30 cellular contexts compared by ENCODE assay signal in the genomic region with DNA sequence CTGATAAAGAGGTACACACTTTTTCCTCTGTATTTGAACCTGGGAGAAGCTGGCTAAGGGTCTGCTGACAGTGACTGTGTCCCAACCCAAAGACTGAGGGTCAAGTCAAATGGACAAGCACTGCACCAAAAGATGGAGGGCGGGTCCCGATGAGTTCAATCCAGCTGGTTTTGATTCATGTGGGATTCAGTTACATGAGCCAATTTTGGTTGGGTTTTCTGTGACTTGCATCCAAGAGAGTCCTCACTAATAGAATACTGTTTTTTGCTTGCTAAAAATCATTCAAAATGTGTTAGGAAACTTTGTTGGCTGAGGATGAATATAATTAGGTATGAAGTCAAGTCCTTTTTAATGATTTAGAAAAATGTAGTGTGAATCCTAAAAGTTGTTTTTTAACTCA.
"Had no signal": no experiment of that assay in that cellular context is flagged by ENCODE, and none has a peak within 500 bp of the region (broad histone marks: within the 10 kb centered on the region; RNA-seq: fewer than 3 reads in every experiment).

No MANE protein-coding gene starts in this region.

- H3K4me3 Mint-ChIP-seq: activated CD4-positive, alpha-beta memory T cell treated with anti-CD3 and anti-CD28 coated beads, Interleukin-2, amount 10 ng/mL, durations not matched to agents 7 days and 5 days; activated CD4-positive, alpha-beta T cell treated with anti-CD3 and anti-CD28 coated beads for 36 hours; activated CD4-positive, alpha-beta T cell treated with anti-CD3 and anti-CD28 coated beads, Interleukin-2, amount 10 ng/mL, durations not matched to agents 24 days and 14 days; activated naive CD4-positive, alpha-beta T cell treated with anti-CD3 and anti-CD28 coated beads, Interleukin-2, amount 10 ng/mL, durations not matched to agents 7 days and 5 days; activated naive CD8-positive, alpha-beta T cell treated with anti-CD3 and anti-CD28 coated beads, Interleukin-2, amount 10 ng/mL, durations not matched to agents 7 days and 5 days; activated T-cell treated with anti-CD3 and anti-CD28 coated beads, Interleukin-2, amount 50 U/mL, for 24 hours; activated T-cell treated with anti-CD3 and anti-CD28 coated beads, Interleukin-2, amount 50 U/mL, for 72 hours; central memory CD8-positive, alpha-beta T cell; dendritic cell treated with granulocyte-macrophage colony-stimulating factor and Interleukin-4, amounts not matched to agents 40 ng/mL and 50 ng/mL, for 4 days; endodermal cell had no signal

- H3K27me3 ChIP-seq: brain microvascular endothelial cell, dorsolateral prefrontal cortex had no signal

- H3K27ac Mint-ChIP-seq: activated CD4-positive, alpha-beta memory T cell treated with anti-CD3 and anti-CD28 coated beads, Interleukin-2, amount 10 ng/mL, durations not matched to agents 7 days and 5 days; activated CD4-positive, alpha-beta T cell treated with anti-CD3 and anti-CD28 coated beads for 36 hours; activated CD4-positive, alpha-beta T cell treated with anti-CD3 and anti-CD28 coated beads, Interleukin-2, amount 10 ng/mL, durations not matched to agents 24 days and 14 days; activated naive CD4-positive, alpha-beta T cell treated with anti-CD3 and anti-CD28 coated beads, Interleukin-2, amount 10 ng/mL, durations not matched to agents 7 days and 5 days; activated naive CD4-positive, alpha-beta T cell treated with anti-CD3 and anti-CD28 coated beads, Interleukin-2, amount 50 U/mL, for 72 hours; activated naive CD8-positive, alpha-beta T cell treated with anti-CD3 and anti-CD28 coated beads, Interleukin-2, amount 10 ng/mL, durations not matched to agents 7 days and 5 days; activated T-cell treated with anti-CD3 and anti-CD28 coated beads, Interleukin-2, amount 50 U/mL, for 24 hours; activated T-cell treated with anti-CD3 and anti-CD28 coated beads, Interleukin-2, amount 50 U/mL, for 72 hours; dendritic cell treated with granulocyte-macrophage colony-stimulating factor and Interleukin-4, amounts not matched to agents 40 ng/mL and 50 ng/mL, for 4 days; endodermal cell had no signal

- H3K36me3 ChIP-seq: brain microvascular endothelial cell had no signal

- H3K27me3 Mint-ChIP-seq: activated CD4-positive, alpha-beta memory T cell treated with anti-CD3 and anti-CD28 coated beads, Interleukin-2, amount 10 ng/mL, durations not matched to agents 7 days and 5 days; activated CD4-positive, alpha-beta T cell treated with anti-CD3 and anti-CD28 coated beads, Interleukin-2, amount 10 ng/mL, durations not matched to agents 24 days and 14 days; activated naive CD4-positive, alpha-beta T cell treated with anti-CD3 and anti-CD28 coated beads, Interleukin-2, amount 10 ng/mL, durations not matched to agents 7 days and 5 days; activated naive CD8-positive, alpha-beta T cell treated with anti-CD3 and anti-CD28 coated beads, Interleukin-2, amount 10 ng/mL, durations not matched to agents 7 days and 5 days; activated T-cell treated with anti-CD3 and anti-CD28 coated beads, Interleukin-2, amount 50 U/mL, for 24 hours; central memory CD8-positive, alpha-beta T cell; dendritic cell treated with granulocyte-macrophage colony-stimulating factor and Interleukin-4, amounts not matched to agents 40 ng/mL and 50 ng/mL, for 4 days had no signal

- H3K4me3 ChIP-seq: coronary artery, dorsolateral prefrontal cortex had no signal

- ATAC-seq: activated CD4-positive, alpha-beta T cell treated with anti-CD3 and anti-CD28 coated beads for 36 hours; activated naive CD4-positive, alpha-beta T cell treated with anti-CD3 and anti-CD28 coated beads, Interleukin-2, amount 50 U/mL, for 72 hours; activated T-cell treated with anti-CD3 and anti-CD28 coated beads, Interleukin-2, amount 50 U/mL, for 72 hours; esophagus mucosa had no signal

- H3K4me1 Mint-ChIP-seq: activated CD4-positive, alpha-beta memory T cell treated with anti-CD3 and anti-CD28 coated beads, Interleukin-2, amount 10 ng/mL, durations not matched to agents 7 days and 5 days; activated CD4-positive, alpha-beta T cell treated with anti-CD3 and anti-CD28 coated beads for 36 hours; activated CD4-positive, alpha-beta T cell treated with anti-CD3 and anti-CD28 coated beads, Interleukin-2, amount 10 ng/mL, durations not matched to agents 24 days and 14 days; activated naive CD4-positive, alpha-beta T cell treated with anti-CD3 and anti-CD28 coated beads, Interleukin-2, amount 10 ng/mL, durations not matched to agents 7 days and 5 days; activated naive CD8-positive, alpha-beta T cell treated with anti-CD3 and anti-CD28 coated beads, Interleukin-2, amount 10 ng/mL, durations not matched to agents 7 days and 5 days; central memory CD8-positive, alpha-beta T cell; endodermal cell had no signal

- FAIRE-seq: astrocyte, bronchial epithelial cell, frontal cortex had no signal

- DNase-seq: activated CD4-positive, alpha-beta memory T cell treated with anti-CD3 and anti-CD28 coated beads, Interleukin-2, amount 10 ng/mL, durations not matched to agents 7 days and 5 days; activated CD4-positive, alpha-beta T cell treated with anti-CD3 and anti-CD28 coated beads for 36 hours; activated CD4-positive, alpha-beta T cell treated with anti-CD3 and anti-CD28 coated beads, Interleukin-2, amount 10 ng/mL, durations not matched to agents 24 days and 14 days; activated CD4-positive, alpha-beta T cell treated with anti-CD3 and anti-CD28 coated beads, Interleukin-2, amount 50 U/mL, for 4 hours; activated CD4-positive, CD25-positive, alpha-beta regulatory T cell; activated CD4-positive, CD25-positive, alpha-beta regulatory T cell treated with anti-CD3 and anti-CD28 coated beads, Interleukin-2, amount 50 U/mL, for 72 hours; activated CD8-positive, alpha-beta memory T cell treated with anti-CD3 and anti-CD28 coated beads, Interleukin-2, amount 50 U/mL, for 48 hours; activated gamma-delta T cell; activated naive CD4-positive, alpha-beta T cell; activated naive CD4-positive, alpha-beta T cell treated with anti-CD3 and anti-CD28 coated beads, Interleukin-2, amount 10 ng/mL, durations not matched to agents 7 days and 5 days; activated naive CD8-positive, alpha-beta T cell treated with anti-CD3 and anti-CD28 coated beads, Interleukin-2, amount 10 ng/mL, durations not matched to agents 7 days and 5 days; activated T-cell treated with anti-CD3 and anti-CD28 coated beads for 4 hours; activated T-cell treated with anti-CD3 and anti-CD28 coated beads, Interleukin-2, amount 50 U/mL, for 24 hours; activated T-cell treated with anti-CD3 and anti-CD28 coated beads, Interleukin-2, amount 50 U/mL, for 72 hours; amniotic stem cell; anterior cingulate cortex; brain microvascular endothelial cell; dorsolateral prefrontal cortex; effector memory CD4-positive, alpha-beta T cell; endodermal cell; head of caudate nucleus; T-helper 2 cell had no signal

- H3K9me3 Mint-ChIP-seq: activated CD4-positive, alpha-beta memory T cell treated with anti-CD3 and anti-CD28 coated beads, Interleukin-2, amount 10 ng/mL, durations not matched to agents 7 days and 5 days; activated CD4-positive, alpha-beta T cell treated with anti-CD3 and anti-CD28 coated beads, Interleukin-2, amount 10 ng/mL, durations not matched to agents 24 days and 14 days; activated naive CD4-positive, alpha-beta T cell treated with anti-CD3 and anti-CD28 coated beads, Interleukin-2, amount 10 ng/mL, durations not matched to agents 7 days and 5 days; activated T-cell treated with anti-CD3 and anti-CD28 coated beads, Interleukin-2, amount 50 U/mL, for 24 hours; central memory CD8-positive, alpha-beta T cell; endodermal cell had no signal

- H3K36me3 Mint-ChIP-seq: activated naive CD4-positive, alpha-beta T cell treated with anti-CD3 and anti-CD28 coated beads, Interleukin-2, amount 10 ng/mL, durations not matched to agents 7 days and 5 days; activated naive CD8-positive, alpha-beta T cell treated with anti-CD3 and anti-CD28 coated beads, Interleukin-2, amount 10 ng/mL, durations not matched to agents 7 days and 5 days had no signal

- H3K27ac ChIP-seq: brain microvascular endothelial cell, coronary artery, dorsolateral prefrontal cortex had no signal
